In the genomic region with DNA sequence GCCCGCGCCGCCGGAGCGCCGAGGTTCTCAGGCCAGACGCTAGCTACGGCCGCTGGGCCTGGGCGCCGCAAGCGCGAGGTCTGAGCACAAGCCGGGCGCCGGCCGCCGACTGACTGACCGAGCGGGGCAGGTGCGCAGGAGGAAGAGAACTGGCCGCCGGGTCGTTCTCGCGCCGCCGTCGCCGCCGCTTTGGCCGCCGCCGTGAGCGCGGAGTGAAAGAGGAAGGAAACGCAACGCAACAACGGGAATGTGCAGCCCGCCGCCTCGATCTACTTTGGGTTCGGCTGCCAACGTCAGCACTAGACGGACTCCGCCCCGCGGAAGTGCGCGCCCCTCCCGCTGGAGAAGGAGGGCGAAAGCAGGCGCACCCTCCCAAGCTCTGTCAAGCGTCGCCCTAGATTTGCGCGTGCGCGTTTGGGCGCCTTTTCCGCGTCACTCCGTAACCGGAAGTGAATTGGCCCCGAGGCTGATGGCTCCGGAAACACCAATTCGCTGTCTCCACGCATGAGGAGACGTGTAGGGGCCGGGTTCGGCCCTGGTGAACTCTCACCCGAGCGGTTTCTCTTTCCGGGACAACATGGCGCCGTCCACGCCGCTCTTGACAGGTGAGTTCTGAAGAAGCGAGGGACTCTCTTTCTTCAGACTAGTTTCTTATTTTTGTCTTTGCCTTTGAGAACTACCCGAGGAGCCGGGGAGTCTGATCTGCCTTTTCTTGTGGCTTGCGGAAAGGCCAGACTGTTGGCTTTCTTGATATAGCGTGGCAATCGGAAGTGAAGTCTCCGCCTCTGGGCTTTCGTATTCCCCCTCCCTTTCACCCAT, we compare ENCODE assay signal across 8 cellular contexts.
DNase-seq lines count a peak whose midpoint lies in the region; ATAC-seq lines count a peak whose summit lies in the region.

A gene (plus strand): TSS at position 562 of the 819 bp plus-strand sequence. CDS start 16 bp downstream, at position 578.
A gene (minus strand): TSS at position 271 of the 819 bp plus-strand sequence. CDS start 361 bp downstream, outside the sequence.

- peak; percentile 86 for ATAC-seq in GM19372 (IDR thresholded peaks at IDR 0.05; ENCODE audit: low read depth, unreplicated experiment)
- peak; percentile 79 for ATAC-seq in HG03558 (IDR thresholded peaks at IDR 0.05; ENCODE audit: extremely low read depth, unreplicated experiment)

- DNase-seq in C1 segment of cervical spinal cord (lab: John Stamatoyannopoulos, UW) (peak; percentile 85 to 99 (median 99)), NCI-H748 treated with DMSO at 0.1 percent for 48 hours (lab: John Stamatoyannopoulos, UW) (peak; percentile 83), dedifferentiated amniotic fluid mesenchymal stem cell (ENCODE audit: extremely low spot score) (peak; percentile 99), left kidney (ENCODE audit: low read depth, low spot score) (peak; percentile 100)
- peak; percentile 98 for DNase-seq in activated CD4-positive, alpha-beta T cell treated with anti-CD3 and anti-CD28 coated beads, Interleukin-2, amount 50 U/mL, for 24 hours (ENCODE audit: low read depth in 1 of 2, low spot score in 1 of 2)
- peak; percentile 98 to 99 for DNase-seq in stimulated activated CD4-positive, alpha-beta T cell treated with anti-CD3 and anti-CD28 coated beads, Interleukin-2, amount 100 ng/mL, for 24 hours

Comparison
In these comparisons a context has a peak if more than half of its experiments do, and no peak if none do; other contexts are left out.
1. Peak in every context shown above with its lines: DNase-seq and ATAC-seq.